Comparison of ENCODE assay signal across 19 cellular contexts in the genomic region with DNA sequence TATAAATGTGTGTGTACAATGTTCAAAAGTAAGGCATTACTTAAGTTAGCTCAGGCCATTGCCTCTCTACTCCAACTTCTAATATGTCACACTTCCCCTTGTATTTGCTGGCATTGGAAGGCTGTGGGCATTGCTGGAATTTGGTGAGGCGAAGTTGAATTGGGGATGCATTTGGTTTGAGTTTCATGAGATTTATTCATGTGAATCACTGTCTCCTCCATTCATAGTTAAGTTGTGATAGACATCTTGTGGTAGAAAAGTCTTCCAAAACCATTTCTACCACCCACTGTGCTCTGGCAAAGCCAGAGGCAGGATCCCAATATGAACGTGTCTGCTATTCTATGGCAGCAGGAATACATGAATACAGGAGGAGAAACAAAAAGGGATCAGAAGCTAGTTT.
"Had no signal": no experiment of that assay in that cellular context is flagged by ENCODE, and none has a peak within 500 bp of the region (broad histone marks: within the 10 kb centered on the region; RNA-seq: fewer than 3 reads in every experiment).

No MANE protein-coding gene starts in this region.

- H3K9me3 ChIP-seq: tibial artery, uterus had no signal

- H3K79me2 ChIP-seq: hepatocyte had no signal

- H3K36me3 Mint-ChIP-seq: activated CD4-positive, alpha-beta memory T cell treated with anti-CD3 and anti-CD28 coated beads for 36 hours; activated CD8-positive, alpha-beta memory T cell treated with anti-CD3 and anti-CD28 coated beads, Interleukin-2, amount 10 ng/mL, durations not matched to agents 7 days and 5 days; natural killer cell; stimulated activated memory B cell treated with anti-CD40 and anti-IgM and Interleukin-4, amounts not matched to agents 10 μg/mL and 1 μg/mL and 100 μg/mL, for 72 hours had no signal

- H3K27me3 Mint-ChIP-seq: activated CD8-positive, alpha-beta memory T cell treated with anti-CD3 and anti-CD28 coated beads, Interleukin-2, amount 10 ng/mL, durations not matched to agents 7 days and 5 days had no signal

- H3K4me3 ChIP-seq: hepatocyte, left lung, tibial artery, uterus had no signal

- H3K4me2 ChIP-seq: hepatocyte had no signal

- H2AFZ ChIP-seq: hepatocyte had no signal

- DNase-seq: activated CD4-positive, alpha-beta memory T cell treated with anti-CD3 and anti-CD28 coated beads for 36 hours; activated CD8-positive, alpha-beta memory T cell treated with anti-CD3 and anti-CD28 coated beads, Interleukin-2, amount 10 ng/mL, durations not matched to agents 7 days and 5 days; activated naive CD4-positive, alpha-beta T cell treated with anti-CD3 and anti-CD28 coated beads, Interleukin-2, amount 50 U/mL, for 16 hours; activated T-cell treated with anti-CD3 and anti-CD28 coated beads, Interleukin-2, amount 50 U/mL, for 1 hour; cortex of kidney; effector CD8-positive, alpha-beta T cell; left lung; mammary epithelial cell; natural killer cell; posterior cingulate gyrus; retina; stimulated activated CD4-positive, alpha-beta T cell treated with anti-CD3 and anti-CD28 coated beads, Interleukin-2, amount 100 ng/mL, for 48 hours; tibial artery; uterus had no signal

- H3K4me1 Mint-ChIP-seq: activated CD8-positive, alpha-beta memory T cell treated with anti-CD3 and anti-CD28 coated beads, Interleukin-2, amount 10 ng/mL, durations not matched to agents 7 days and 5 days; brain; central memory CD8-positive, alpha-beta T cell; natural killer cell; stimulated activated memory B cell treated with anti-CD40 and anti-IgM and Interleukin-4, amounts not matched to agents 10 μg/mL and 1 μg/mL and 100 μg/mL, for 72 hours had no signal

- H3K4me3 Mint-ChIP-seq: activated CD4-positive, alpha-beta memory T cell treated with anti-CD3 and anti-CD28 coated beads for 36 hours; activated CD8-positive, alpha-beta memory T cell treated with anti-CD3 and anti-CD28 coated beads, Interleukin-2, amount 10 ng/mL, durations not matched to agents 7 days and 5 days; brain; central memory CD8-positive, alpha-beta T cell; natural killer cell; stimulated activated memory B cell treated with anti-CD40 and anti-IgM and Interleukin-4, amounts not matched to agents 10 μg/mL and 1 μg/mL and 100 μg/mL, for 72 hours had no signal

- H3K9me3 Mint-ChIP-seq: central memory CD8-positive, alpha-beta T cell; natural killer cell had no signal

- H3K36me3 ChIP-seq: left lung, tibial artery, uterus had no signal

- ATAC-seq: activated CD8-positive, alpha-beta memory T cell treated with anti-CD3 and anti-CD28 coated beads, Interleukin-2, amount 10 ng/mL, durations not matched to agents 7 days and 5 days; left lung; natural killer cell; stimulated activated memory B cell treated with anti-CD40 and anti-IgM and Interleukin-4, amounts not matched to agents 10 μg/mL and 1 μg/mL and 100 μg/mL, for 72 hours had no signal

- H3K4me1 ChIP-seq: left lung, uterus had no signal

- H3K27ac ChIP-seq: hepatocyte, left lung, tibial artery, uterus, VCaP had no signal

- H3K27me3 ChIP-seq: hepatocyte, left lung, tibial artery, uterus had no signal

- H3K27ac Mint-ChIP-seq: activated CD4-positive, alpha-beta memory T cell treated with anti-CD3 and anti-CD28 coated beads for 36 hours; activated CD8-positive, alpha-beta memory T cell treated with anti-CD3 and anti-CD28 coated beads, Interleukin-2, amount 10 ng/mL, durations not matched to agents 7 days and 5 days; brain; natural killer cell; stimulated activated memory B cell treated with anti-CD40 and anti-IgM and Interleukin-4, amounts not matched to agents 10 μg/mL and 1 μg/mL and 100 μg/mL, for 72 hours had no signal
